ENCODE assay signal across 16 cellular contexts in the genomic region with DNA sequence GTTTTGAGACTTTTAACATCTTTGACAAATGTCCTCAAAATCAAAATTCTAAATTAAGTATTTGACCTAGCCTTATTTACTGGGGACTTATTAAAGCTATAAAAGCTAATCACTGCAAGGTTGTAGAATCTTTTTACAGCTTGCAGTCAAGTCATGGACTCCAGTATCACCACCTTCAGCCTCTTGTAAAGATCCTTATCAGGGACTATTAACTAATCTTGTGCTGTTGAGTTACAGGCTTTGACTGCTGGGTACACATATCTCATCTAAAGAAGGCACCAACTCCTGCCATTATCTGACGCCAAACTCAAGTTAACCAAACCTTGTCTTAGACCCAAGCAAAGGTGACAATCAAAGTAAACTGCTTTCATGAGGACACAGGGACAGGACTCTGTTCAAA.
DNase-seq lines count a peak whose midpoint lies in the region; ATAC-seq and TF ChIP-seq lines count a peak whose summit lies in the region.
"Had no signal": no experiment of that assay in that cellular context is flagged by ENCODE, and none has a peak within 500 bp of the region (broad histone marks: within the 10 kb centered on the region; RNA-seq: fewer than 3 reads in every experiment).

No MANE protein-coding gene starts in this region.

- H3K9me3 ChIP-seq in body of pancreas (no peaks in the 10 kb centered on the region), gastroesophageal sphincter (no peaks in the 10 kb centered on the region)
- H3K9me3 ChIP-seq: BLaER1 had no signal

- DNase-seq in HT-29 (ENCODE audit: low spot score) = peak; percentile 64
- peak; percentile 52 for DNase-seq in M059J (ENCODE audit: low read depth)
- DNase-seq in left colon = no peak
- no peak for DNase-seq in GM20000 (ENCODE audit: low spot score)
- no peak for DNase-seq in body of pancreas
- no peak for DNase-seq in NCI-H2227 (lab: John Stamatoyannopoulos, UW; ENCODE audit: unreplicated experiment)
- DNase-seq: ACHN; AML-193; CD4-positive, alpha-beta memory T cell; DMS153; DMS79; GF-D8; H9 had no signal

- TF ChIP-seq EP300 in gastroesophageal sphincter (IDR thresholded peaks at IDR 0.05) = no peak

- H3K4me1 ChIP-seq in body of pancreas = no peaks in the 10 kb centered on the region
- H3K4me1 ChIP-seq in gastroesophageal sphincter = no peaks in the 10 kb centered on the region
- H3K4me1 ChIP-seq: BLaER1 had no signal

- TF ChIP-seq POLR2A in body of pancreas (IDR thresholded peaks at IDR 0.05) = no peak
- TF ChIP-seq POLR2A in gastroesophageal sphincter (IDR thresholded peaks at IDR 0.05) = no peak

- intact Hi-C loops in left colon (cut with DNase I, micrococcal nuclease) (no loop called here), body of pancreas (cut with DNase I) (no loop called here)

- ATAC-seq in left colon = peak; percentile 98
- ATAC-seq in body of pancreas = no peak
- no peak for ATAC-seq in gastroesophageal sphincter
- ATAC-seq: K562 had no signal

- H3K36me3 ChIP-seq in body of pancreas (replicated peaks in 1 of 2; ENCODE audit: insufficient read depth in 1 of 2, low read depth in 2 of 2) (no peaks in the 10 kb centered on the region), gastroesophageal sphincter (no peaks in the 10 kb centered on the region)
- H3K36me3 ChIP-seq: BLaER1 had no signal

- TF ChIP-seq CTCF in GM20000 (IDR thresholded peaks at IDR 0.05; ENCODE audit: extremely low read depth, missing control alignments) (no peak), body of pancreas (IDR thresholded peaks at IDR 0.05) (no peak), gastroesophageal sphincter (IDR thresholded peaks at IDR 0.05) (no peak)

- no peak overlapping the region for H3K27ac ChIP-seq in body of pancreas
- H3K27ac ChIP-seq in gastroesophageal sphincter = no peak overlapping the region
- H3K27ac ChIP-seq: BLaER1 had no signal

- no peak overlapping the region for H3K4me3 ChIP-seq in body of pancreas
- no peak overlapping the region for H3K4me3 ChIP-seq in gastroesophageal sphincter
- H3K4me3 ChIP-seq: BLaER1, K562 had no signal

- H3K27me3 ChIP-seq in body of pancreas (no peaks in the 10 kb centered on the region), gastroesophageal sphincter (no peaks in the 10 kb centered on the region)
- H3K27me3 ChIP-seq: BLaER1 had no signal

- WGBS in body of pancreas, 2 donors = 71 to 92% methylated on average over 1 of the region's 1 CpG
- 89 to 92% methylated on average over 1 of the region's 1 CpG for whole genome bisulfite sequencing in gastroesophageal sphincter (ENCODE audit: low coverage in 1 of 2), 2 donors

Comparison
In these comparisons a context has a peak if more than half of its experiments do, and no peak if none do; other contexts are left out.
1. DNase-seq: peak in HT-29 (single experiment) and M059J (single experiment); none in left colon (0 of 2), GM20000 (single experiment), body of pancreas (0 of 4) and NCI-H2227 (single experiment).